In genomic region chr19:47848871-47849473, GRCh38 we compare ENCODE assay signal across 9 cellular contexts. TPM values are rescaled to one million over a fixed set of nuclear protein-coding genes. Genes with fewer than 3 reads are reported as not detected.
DNase-seq lines count a peak whose midpoint lies in the region; ATAC-seq and TF ChIP-seq lines count a peak whose summit lies in the region.
"Had no signal": no experiment of that assay in that cellular context is flagged by ENCODE, and none has a peak within 500 bp of the region (broad histone marks: within the 10 kb centered on the region; RNA-seq: fewer than 3 reads in every experiment).

No MANE protein-coding gene starts in this region.

- peaks cover 48% of the 10 kb centered on the region for H3K27me3 ChIP-seq in PC-9 (ENCODE audit: insufficient read depth, low read depth)

- ATAC-seq in central memory CD8-positive, alpha-beta T cell (replicated peaks; ENCODE audit: extremely low read depth, poor library complexity, severe bottlenecking) = no peak
- no peak for ATAC-seq in HG03196 (IDR thresholded peaks at IDR 0.05; ENCODE audit: unreplicated experiment)
- no peak for ATAC-seq in HG02973 (IDR thresholded peaks at IDR 0.05; ENCODE audit: unreplicated experiment)

- no peaks in the 10 kb centered on the region for H4K20me1 ChIP-seq in PC-9 (ENCODE audit: insufficient read depth)

- peak in 1 of 2 experiments; percentile 23 for DNase-seq in PC-9
- DNase-seq in central memory CD8-positive, alpha-beta T cell (ENCODE audit: low spot score in 2 of 2) = no peak
- peak; percentile 62 for DNase-seq in retina
- no peak for DNase-seq in middle frontal gyrus (ENCODE audit: extremely low spot score, low spot score)
- DNase-seq in NCI-H345 treated with DMSO at 0.1 percent for 48 hours (lab: John Stamatoyannopoulos, UW; ENCODE audit: unreplicated experiment) = no peak

- BruUV-seq in PC-9 (replicated peaks; lab: Mats Ljungman, UMichigan) = no TSS peak

- H3K4me2 ChIP-seq in PC-9 = peak overlapping the region; percentile 64

- H3K4me3 ChIP-seq in PC-9 = no peak overlapping the region; the same call in 1 of the 2 replicates

- peak; percentile 57 for TF ChIP-seq CTCF in GM12872 (IDR thresholded peaks at IDR 0.05; ENCODE audit: insufficient read depth, low read depth, low read length)
- peak; percentile 73 for TF ChIP-seq CTCF in PC-9 (conservative IDR thresholded peaks at IDR 0.05)

- H3K36me3 Mint-ChIP-seq in central memory CD8-positive, alpha-beta T cell (ENCODE audit: insufficient read depth) = peaks cover 2% of the 10 kb centered on the region

- H3F3A ChIP-seq in PC-9 (ENCODE audit: insufficient read depth, low read depth) = no peaks in the 10 kb centered on the region; the same call in 1 of the 2 replicates

- peaks cover 6% of the 10 kb centered on the region for H3K4me1 Mint-ChIP-seq in central memory CD8-positive, alpha-beta T cell

- H3K9me2 ChIP-seq in PC-9 (ENCODE audit: insufficient read depth) = no peaks in the 10 kb centered on the region

- H3K36me3 ChIP-seq in PC-9 (ENCODE audit: low read depth) = no peaks in the 10 kb centered on the region

- H3K27me3 Mint-ChIP-seq in central memory CD8-positive, alpha-beta T cell = peaks cover 82% of the 10 kb centered on the region

- no peak overlapping the region for H3K27ac ChIP-seq in PC-9

- CTCF ChIA-PET in PC-9 (lab: Charles Lee) = no interaction called here

- H3K4me1 ChIP-seq in PC-9 (replicated peaks; ENCODE audit: insufficient read depth) = peaks cover 13% of the 10 kb centered on the region; the same call in 1 of the 2 replicates

- no peaks in the 10 kb centered on the region for H3K9me3 ChIP-seq in PC-9 (ENCODE audit: insufficient read depth, low read depth)

- no peaks in the 10 kb centered on the region for H3K9me3 Mint-ChIP-seq in central memory CD8-positive, alpha-beta T cell

- no peak overlapping the region; the same call in 1 of the 2 replicates for H2AFZ ChIP-seq in PC-9

- intact Hi-C loops in PC-9 (cut with micrococcal nuclease; ENCODE audit: unreplicated experiment) = no loop called here

- no peak overlapping the region for H3K27ac Mint-ChIP-seq in central memory CD8-positive, alpha-beta T cell (ENCODE audit: low read depth)

- POLR2A ChIA-PET in PC-9 (lab: Charles Lee; ENCODE audit: unreplicated experiment) = no interaction called here

- peak overlapping the region; percentile 26 for H3K4me3 Mint-ChIP-seq in central memory CD8-positive, alpha-beta T cell

- no peaks in the 10 kb centered on the region for H3K79me2 ChIP-seq in PC-9 (ENCODE audit: low read depth)

RNA-seq across cellular contexts. Expression of gene TPRX2, which starts 10.1 kb away (rescaled TPM):
- total RNA-seq in PC-9 (2021) = not detected in 2 replicates
- total RNA-seq: myocyte had no signal

RNA-seq across cellular contexts. Expression of gene CRX, which starts 27.2 kb away (rescaled TPM):
- not detected in 2 replicates for total RNA-seq in PC-9 (2021)
- total RNA-seq: myocyte had no signal

RNA-seq across cellular contexts. Expression of gene SULT2A1, which starts 37.1 kb away (rescaled TPM):
- not detected in 2 replicates for total RNA-seq in PC-9 (2021)
- total RNA-seq: myocyte had no signal

RNA-seq across cellular contexts. Expression of gene TPRX1, which starts 44.6 kb away (rescaled TPM):
- total RNA-seq in PC-9 (2021) = not detected in 2 replicates
- total RNA-seq: myocyte had no signal
